Comparison of ENCODE assay signal across 7 cellular contexts in genomic region chr2:239176138-239176803, GRCh38.
DNase-seq lines count a peak whose midpoint lies in the region; ATAC-seq, FAIRE-seq and TF ChIP-seq lines count a peak whose summit lies in the region.
"Not testable (repeated sequence)": the region's sequence is repeated elsewhere in the genome, so short reads cannot be mapped to it uniquely, and the experiment has no call there.

No MANE protein-coding gene starts in this region.

- not testable (repeated sequence) for H3K27me3 Mint-ChIP-seq in nephron (ENCODE audit: low read depth)

- peak; percentile 83 for ATAC-seq in sciatic nerve

- not testable (repeated sequence) for H3K4me3 ChIP-seq in Peyer's patch; esophagus muscularis mucosa; kidney (ENCODE audit: low read length in 2 of 2); suprapubic skin

- peaks cover 79% of the 10 kb centered on the region for H3K36me3 Mint-ChIP-seq in nephron (ENCODE audit: low read depth)

- not testable (repeated sequence) for H3K9ac ChIP-seq in kidney (ENCODE audit: low read length in 2 of 2)

- H3K27ac ChIP-seq in Peyer's patch; kidney (ENCODE audit: low read depth in 2 of 2, low read length in 2 of 2); suprapubic skin: not testable (repeated sequence)
- H3K27ac ChIP-seq in angular gyrus (ENCODE audit: low read depth, low read length) (peak overlapping the region; percentile 87), esophagus muscularis mucosa (replicated peaks in 1 of 4) (peak overlapping the region; percentile 67 to 72 (median 71))

- H3K36me3 ChIP-seq in Peyer's patch, result peaks cover 0 to 50% (median 0%) of the 10 kb centered on the region in 3 donors
- peaks cover 13 to 72% (median 56%) of the 10 kb centered on the region in 4 donors for H3K36me3 ChIP-seq in esophagus muscularis mucosa
- not testable (repeated sequence) for H3K36me3 ChIP-seq in kidney (ENCODE audit: control insufficient read depth in 1 of 2, insufficient read depth in 2 of 2, low read length in 2 of 2)
- peaks cover 73% of the 10 kb centered on the region for H3K36me3 ChIP-seq in suprapubic skin

- FAIRE-seq in kidney (lab: Jason Lieb, UNC), result not testable (repeated sequence)

- H3K4me1 ChIP-seq in Peyer's patch; kidney (ENCODE audit: control insufficient read depth in 1 of 2, insufficient read depth in 1 of 2, low read depth in 1 of 2, low read length in 2 of 2); suprapubic skin: not testable (repeated sequence)
- H3K4me1 ChIP-seq in esophagus muscularis mucosa, result peaks cover 0 to 24% (median 14%) of the 10 kb centered on the region in 4 donors

- not testable (repeated sequence) for TF ChIP-seq EP300 in esophagus muscularis mucosa (IDR thresholded peaks at IDR 0.05); suprapubic skin (IDR thresholded peaks at IDR 0.05)

- 79% methylated on average over 23 of the region's 23 CpGs for WGBS in esophagus muscularis mucosa
- 84% methylated on average over 21 of the region's 23 CpGs for WGBS in suprapubic skin

- H3K9me3 ChIP-seq in Peyer's patch (peaks cover 0 to 11% (median 0%) of the 10 kb centered on the region in 4 donors), esophagus muscularis mucosa (peaks cover 0 to 20% (median 11%) of the 10 kb centered on the region in 4 donors), kidney (ENCODE audit: control insufficient read depth in 1 of 2, low read length in 2 of 2) (peaks cover 6 to 20% of the 10 kb centered on the region in 2 donors), suprapubic skin (peaks cover 14% of the 10 kb centered on the region)

- H3K4me1 Mint-ChIP-seq in nephron, result not testable (repeated sequence)

- H3K4me3 Mint-ChIP-seq in nephron, result not testable (repeated sequence)

- not testable (repeated sequence) for TF ChIP-seq POLR2A in Peyer's patch (IDR thresholded peaks at IDR 0.05); esophagus muscularis mucosa (IDR thresholded peaks at IDR 0.05; ENCODE audit: low read depth); suprapubic skin (IDR thresholded peaks at IDR 0.05)

- peaks cover 53% of the 10 kb centered on the region for H3K9me3 Mint-ChIP-seq in nephron

- not testable (repeated sequence) for TF ChIP-seq CTCF in Peyer's patch (IDR thresholded peaks at IDR 0.05); esophagus muscularis mucosa (IDR thresholded peaks at IDR 0.05); kidney (IDR thresholded peaks at IDR 0.05; ENCODE audit: borderline replicate concordance, extremely low read depth, insufficient read depth); nephron (IDR thresholded peaks at IDR 0.05; ENCODE audit: unreplicated experiment in 3 of 3); suprapubic skin (IDR thresholded peaks at IDR 0.05)

- peak in 2 of 3 donors; percentile 11 to 19 for DNase-seq in Peyer's patch
- not testable (repeated sequence) for DNase-seq in esophagus muscularis mucosa (ENCODE audit: extremely low spot score)
- DNase-seq in kidney, result peak; percentile 36
- peak; percentile 61 for DNase-seq in sciatic nerve (ENCODE audit: low spot score)
- DNase-seq in suprapubic skin (ENCODE audit: low spot score in 2 of 2), result peak; percentile 39 to 57

- intact Hi-C loops in esophagus muscularis mucosa (cut with DNase I); kidney (cut with DNase I); sciatic nerve (cut with DNase I): not testable (repeated sequence)

- H3K27me3 ChIP-seq in Peyer's patch, esophagus muscularis mucosa, suprapubic skin: not testable (repeated sequence)

- H3K27ac Mint-ChIP-seq in nephron, result peak overlapping the region in 2 of 3 experiments; percentile 38 to 63
